Comparison of ENCODE assay signal across 29 cellular contexts in genomic region chr4:85510632-85510984, GRCh38. TPM values are rescaled to one million over a fixed set of nuclear protein-coding genes. Genes with fewer than 3 reads are reported as not detected.
"Had no signal": no experiment of that assay in that cellular context is flagged by ENCODE, and none has a peak within 500 bp of the region (broad histone marks: within the 10 kb centered on the region; RNA-seq: fewer than 3 reads in every experiment).

No MANE protein-coding gene starts in this region.

- H3K4me1 Mint-ChIP-seq: activated CD8-positive, alpha-beta memory T cell treated with anti-CD3 and anti-CD28 coated beads, Interleukin-2, amount 10 ng/mL, durations not matched to agents 7 days and 5 days had no signal

- DNase-seq: activated CD4-positive, alpha-beta T cell treated with anti-CD3 and anti-CD28 coated beads for 4 hours; activated CD4-positive, alpha-beta T cell treated with anti-CD3 and anti-CD28 coated beads, Interleukin-2, amount 50 U/mL, for 4 hours; activated CD8-positive, alpha-beta memory T cell treated with anti-CD3 and anti-CD28 coated beads, Interleukin-2, amount 10 ng/mL, durations not matched to agents 7 days and 5 days; activated effector memory CD4-positive, alpha-beta T cell treated with anti-CD3 and anti-CD28 coated beads, Interleukin-2, amount 50 U/mL, for 16 hours; activated naive CD4-positive, alpha-beta T cell treated with anti-CD3 and anti-CD28 coated beads for 36 hours; activated T-cell treated with anti-CD3 and anti-CD28 coated beads, Interleukin-2, amount 50 U/mL, for 24 hours; amygdala; NCI-H1092; NCI-H1417; NCI-H1694; NCI-H2029; NCI-H2107; NCI-H345; NCI-H510A; NCI-H526 treated with DMSO at 0.1 percent for 48 hours; NCI-H82; OCI-M1; SHP77; SW 1271 had no signal

- H3K27ac Mint-ChIP-seq: activated CD8-positive, alpha-beta memory T cell treated with anti-CD3 and anti-CD28 coated beads, Interleukin-2, amount 10 ng/mL, durations not matched to agents 7 days and 5 days; activated naive CD4-positive, alpha-beta T cell treated with anti-CD3 and anti-CD28 coated beads for 36 hours; activated naive CD8-positive, alpha-beta T cell; activated T-cell treated with anti-CD3 and anti-CD28 coated beads, Interleukin-2, amount 50 U/mL, for 24 hours; activated T-helper 1 cell treated with anti-CD3 and anti-CD28 coated beads, Interleukin-12 subunit alpha, Interleukin-12 subunit beta, Interleukin-2, Interleukin-4 antibody, amounts not matched to agents 30 ng/mL and 10 ng/mL and 1 ng/mL, durations not matched to agents 14 hours and 24 hours and 36 hours; brain had no signal

- FAIRE-seq: astrocyte had no signal

- H3K9me3 ChIP-seq: Peyer's patch, SJSA1 had no signal

- H3K9ac ChIP-seq: KMS-11 had no signal

- H3K4me3 ChIP-seq: SJSA1 had no signal

- H3K9me3 Mint-ChIP-seq: activated T-cell treated with anti-CD3 and anti-CD28 coated beads, Interleukin-2, amount 50 U/mL, for 24 hours; activated T-helper 1 cell treated with anti-CD3 and anti-CD28 coated beads, Interleukin-12 subunit alpha, Interleukin-12 subunit beta, Interleukin-2, Interleukin-4 antibody, amounts not matched to agents 30 ng/mL and 10 ng/mL and 1 ng/mL, durations not matched to agents 14 hours and 24 hours and 36 hours had no signal

- ATAC-seq: activated CD4-positive, CD25-positive, alpha-beta regulatory T cell treated with anti-CD3 and anti-CD28 coated beads, Interleukin-2, amount 50 U/mL, for 24 hours; activated CD8-positive, alpha-beta memory T cell treated with anti-CD3 and anti-CD28 coated beads, Interleukin-2, amount 10 ng/mL, durations not matched to agents 7 days and 5 days; SK-N-SH treated with all-trans-retinoic acid at 6 μM for 48 hours had no signal

- H3K4me1 ChIP-seq: Peyer's patch had no signal

- H3K4me3 Mint-ChIP-seq: activated CD8-positive, alpha-beta memory T cell treated with anti-CD3 and anti-CD28 coated beads, Interleukin-2, amount 10 ng/mL, durations not matched to agents 7 days and 5 days; activated naive CD4-positive, alpha-beta T cell treated with anti-CD3 and anti-CD28 coated beads for 36 hours; activated naive CD8-positive, alpha-beta T cell; activated T-cell treated with anti-CD3 and anti-CD28 coated beads, Interleukin-2, amount 50 U/mL, for 24 hours; activated T-helper 1 cell treated with anti-CD3 and anti-CD28 coated beads, Interleukin-12 subunit alpha, Interleukin-12 subunit beta, Interleukin-2, Interleukin-4 antibody, amounts not matched to agents 30 ng/mL and 10 ng/mL and 1 ng/mL, durations not matched to agents 14 hours and 24 hours and 36 hours; brain had no signal

- H3K36me3 Mint-ChIP-seq: activated CD8-positive, alpha-beta memory T cell treated with anti-CD3 and anti-CD28 coated beads, Interleukin-2, amount 10 ng/mL, durations not matched to agents 7 days and 5 days; activated naive CD8-positive, alpha-beta T cell had no signal

- H3K36me3 ChIP-seq: Peyer's patch, SJSA1 had no signal

- H3K27me3 ChIP-seq: Peyer's patch, SJSA1 had no signal

- H3K27ac ChIP-seq: KMS-11, SJSA1 had no signal

- H3K27me3 Mint-ChIP-seq: activated CD8-positive, alpha-beta memory T cell treated with anti-CD3 and anti-CD28 coated beads, Interleukin-2, amount 10 ng/mL, durations not matched to agents 7 days and 5 days; activated naive CD8-positive, alpha-beta T cell; activated T-cell treated with anti-CD3 and anti-CD28 coated beads, Interleukin-2, amount 50 U/mL, for 24 hours; brain had no signal

- H3K4me2 ChIP-seq: KMS-11 had no signal

RNA-seq across cellular contexts. Expression of gene ARHGAP24, which starts 35.7 kb away (rescaled TPM):
- total RNA-seq: activated CD8-positive, alpha-beta memory T cell treated with anti-CD3 and anti-CD28 coated beads, Interleukin-2, amount 10 ng/mL, durations not matched to agents 7 days and 5 days; activated naive CD4-positive, alpha-beta T cell treated with anti-CD3 and anti-CD28 coated beads for 36 hours; activated T-helper 1 cell treated with anti-CD3 and anti-CD28 coated beads, Interleukin-12 subunit alpha, Interleukin-12 subunit beta, Interleukin-2, Interleukin-4 antibody, amounts not matched to agents 30 ng/mL and 10 ng/mL and 1 ng/mL, durations not matched to agents 14 hours and 24 hours and 36 hours; T-helper 1 cell treated with Interleukin-12 subunit alpha and Interleukin-12 subunit beta and Interleukin-4 antibody, amounts not matched to agents 30 ng/mL and 1 ng/mL, for 36 hours had no signal
